Comparison of ENCODE assay signal across 16 cellular contexts in the genomic region with DNA sequence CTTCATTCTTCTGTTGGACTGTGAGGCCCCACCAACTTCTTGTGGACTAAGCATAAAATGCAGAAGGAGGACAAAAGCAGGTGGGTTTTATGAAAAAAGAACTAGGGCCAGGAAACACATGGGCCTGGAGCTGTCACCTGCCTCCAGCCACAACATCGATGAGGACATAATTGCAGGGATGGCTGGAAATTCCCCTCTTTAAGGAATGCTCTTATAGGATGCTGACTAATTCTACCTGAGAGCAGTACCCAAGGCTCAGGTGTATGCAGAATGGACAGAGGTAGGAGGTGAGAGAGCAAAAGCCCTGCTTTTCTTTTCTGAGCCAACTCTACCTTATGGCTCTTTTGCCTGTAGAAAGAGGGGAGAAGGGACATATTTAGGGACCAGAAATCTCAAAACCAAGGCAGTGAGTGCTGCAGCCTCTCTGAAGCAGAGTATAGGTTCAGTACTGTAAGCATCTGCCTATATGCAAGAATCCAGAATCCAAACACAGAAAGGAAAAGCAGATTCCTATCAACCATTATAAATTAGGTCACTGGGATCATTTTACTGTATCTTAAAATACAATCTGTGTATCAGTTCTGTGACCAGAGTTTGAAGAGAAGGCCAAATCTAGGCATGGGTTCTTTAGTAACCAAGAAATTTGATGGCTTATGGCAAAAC.
A peak's percentile ranks its signal among the peaks of the same experiment; 100 is the strongest.
DNase-seq lines count a peak whose midpoint lies in the region; ATAC-seq, FAIRE-seq and TF ChIP-seq lines count a peak whose summit lies in the region.
"Had no signal": no experiment of that assay in that cellular context is flagged by ENCODE, and none has a peak within 500 bp of the region (broad histone marks: within the 10 kb centered on the region; RNA-seq: fewer than 3 reads in every experiment).

No MANE protein-coding gene starts in this region.

- no peaks in the 10 kb centered on the region for H3F3A ChIP-seq in Loucy (ENCODE audit: low read depth)

- no peaks in the 10 kb centered on the region for H3K9me3 Mint-ChIP-seq in nephron
- H3K9me3 Mint-ChIP-seq in H9 = no peaks in the 10 kb centered on the region

- FAIRE-seq in bronchial epithelial cell (lab: Jason Lieb, UNC) = no peak
- FAIRE-seq: GM12878 had no signal

- DNase-seq in NCI-H1417 (lab: John Stamatoyannopoulos, UW) = peak in 2 of 3 experiments; percentile 1 to 54
- DNase-seq in NCI-H1417 treated with DMSO at 0.1 percent for 48 hours (lab: John Stamatoyannopoulos, UW) = no peak
- DNase-seq in bronchial epithelial cell (ENCODE audit: low read depth) = peak; percentile 2
- no peak for DNase-seq in H9
- DNase-seq in brain microvascular endothelial cell = no peak
- DNase-seq: NCI-H1694 treated with DMSO at 0.1 percent for 48 hours; NK-92 treated with Interleukin-12 subunit alpha and Interleukin-12 subunit beta, amount 100 ng/mL, for 24 hours; PC-3; T-helper 17 cell had no signal

- H3K9me3 ChIP-seq in Loucy (ENCODE audit: insufficient read depth, low read depth, low read length) (no peaks in the 10 kb centered on the region), H9 (ENCODE audit: control insufficient read depth, low read depth, low read length) (no peaks in the 10 kb centered on the region)
- H3K9me3 ChIP-seq: BLaER1 treated with 17β-estradiol and CSF1 and Interleukin-3, amounts not matched to agents 10 nM and 100 nM had no signal

- no peak overlapping the region for H3K23ac ChIP-seq in H9 (ENCODE audit: insufficient read length, low read depth, low read length)

- no peak overlapping the region for H4K8ac ChIP-seq in H9 (replicated peaks; ENCODE audit: insufficient read length, low read depth, low read length)

- H3K79me1 ChIP-seq in H9 (ENCODE audit: insufficient read depth, low read depth, low read length, poor library complexity, severe bottlenecking) = no peaks in the 10 kb centered on the region

- H2BK12ac ChIP-seq in H9 (ENCODE audit: insufficient read length, low read depth, low read length) = no peak overlapping the region

- no peak overlapping the region for H3K4me2 ChIP-seq in Loucy (ENCODE audit: low read depth, low read length, poor library complexity, severe bottlenecking)
- no peak overlapping the region for H3K4me2 ChIP-seq in H9 (ENCODE audit: insufficient read depth, insufficient read length, low read length)

- H3K4me1 ChIP-seq in Loucy (ENCODE audit: insufficient read depth, low read length, poor library complexity, severe bottlenecking) = peaks cover 40% of the 10 kb centered on the region
- H3K4me1 ChIP-seq in H9 (ENCODE audit: insufficient read depth, low read length) = peaks cover 12% of the 10 kb centered on the region

- H3K36me3 ChIP-seq in Loucy (ENCODE audit: insufficient read depth, low read length) (no peaks in the 10 kb centered on the region), bronchial epithelial cell (ENCODE audit: control insufficient read depth, insufficient read depth, low read length) (no peaks in the 10 kb centered on the region), brain microvascular endothelial cell (replicated peaks) (no peaks in the 10 kb centered on the region)
- H3K36me3 ChIP-seq: BLaER1 treated with 17β-estradiol and CSF1 and Interleukin-3, amounts not matched to agents 10 nM and 100 nM had no signal

- H3K4ac ChIP-seq in H9 (ENCODE audit: low read depth, low read length) = no peak overlapping the region

- no peak overlapping the region for H3K4me3 ChIP-seq in Loucy (ENCODE audit: low read length, poor library complexity, severe bottlenecking)
- no peak overlapping the region for H3K4me3 ChIP-seq in bronchial epithelial cell (ENCODE audit: low read depth, low read length)
- H3K4me3 ChIP-seq in brain microvascular endothelial cell (ENCODE audit: low read depth, low read length) = no peak overlapping the region
- H3K4me3 ChIP-seq: BLaER1 treated with 17β-estradiol and CSF1 and Interleukin-3, amounts not matched to agents 10 nM and 100 nM; GM12878 had no signal

- H4K5ac ChIP-seq in H9 (ENCODE audit: insufficient read length, low read depth, low read length) = no peak overlapping the region

- H3K27me3 ChIP-seq in Loucy (ENCODE audit: insufficient read depth, low read length, poor library complexity, severe bottlenecking) (no peaks in the 10 kb centered on the region), bronchial epithelial cell (ENCODE audit: control insufficient read depth, insufficient read depth, low read length) (no peaks in the 10 kb centered on the region), H9 (ENCODE audit: insufficient read depth, low read length) (no peaks in the 10 kb centered on the region), brain microvascular endothelial cell (replicated peaks) (no peaks in the 10 kb centered on the region)
- H3K27me3 ChIP-seq: BLaER1 treated with 17β-estradiol and CSF1 and Interleukin-3, amounts not matched to agents 10 nM and 100 nM had no signal

- H3K79me2 ChIP-seq in Loucy (ENCODE audit: insufficient read depth, low read length) = no peaks in the 10 kb centered on the region
- no peaks in the 10 kb centered on the region for H3K79me2 ChIP-seq in H9 (ENCODE audit: insufficient read depth, low read length)

- no peak overlapping the region for H3K27ac ChIP-seq in H9 (ENCODE audit: insufficient read length, low read depth, low read length)
- no peak overlapping the region for H3K27ac ChIP-seq in brain microvascular endothelial cell
- H3K27ac ChIP-seq: BLaER1 treated with 17β-estradiol and CSF1 and Interleukin-3, amounts not matched to agents 10 nM and 100 nM had no signal

- H3K9ac ChIP-seq in Loucy (ENCODE audit: low read depth, low read length, poor library complexity, severe bottlenecking) = no peak overlapping the region
- H3K9ac ChIP-seq in H9 (ENCODE audit: extremely low read depth, insufficient read length, low read length) = no peak overlapping the region
- H3K9ac ChIP-seq: BLaER1 treated with 17β-estradiol and CSF1 and Interleukin-3, amounts not matched to agents 10 nM and 100 nM had no signal

- peak overlapping the region; percentile 13; the same call in 1 of the 2 replicates for H2AFZ ChIP-seq in Loucy (ENCODE audit: low read length)
- no peak overlapping the region for H2AFZ ChIP-seq in H9 (ENCODE audit: low read length)

- H4K91ac ChIP-seq in H9 (ENCODE audit: insufficient read length, low read depth, low read length) = no peak overlapping the region

- H2BK20ac ChIP-seq in H9 (ENCODE audit: low read depth, low read length, poor library complexity, severe bottlenecking) = no peak overlapping the region

- TF ChIP-seq CTCF in Loucy (conservative IDR thresholded peaks at IDR 0.05; ENCODE audit: low read length) (no peak), bronchial epithelial cell (IDR thresholded peaks at IDR 0.05; ENCODE audit: insufficient read depth, low read length, severe bottlenecking) (no peak), nephron (IDR thresholded peaks at IDR 0.05; ENCODE audit: unreplicated experiment in 3 of 3) (no peak), H9 (conservative IDR thresholded peaks at IDR 0.05) (no peak), brain microvascular endothelial cell (IDR thresholded peaks at IDR 0.05; ENCODE audit: low read depth, low read length, missing control alignments) (no peak)

- H2BK120ac ChIP-seq in H9 (ENCODE audit: low read depth, low read length, poor library complexity, severe bottlenecking) = no peak overlapping the region

- no peaks in the 10 kb centered on the region for H3K9me2 ChIP-seq in Loucy (replicated peaks; ENCODE audit: low read depth, low read length)

- H3T11ph ChIP-seq in H9 (ENCODE audit: low read length) = no peak overlapping the region

- H3K36me3 Mint-ChIP-seq in nephron (ENCODE audit: low read depth) = no peaks in the 10 kb centered on the region
- H3K36me3 Mint-ChIP-seq in H9 (ENCODE audit: insufficient read depth in 1 of 3, low read depth in 3 of 3) = no peaks in the 10 kb centered on the region; a peak in 1 of 7 replicates
- H3K36me3 Mint-ChIP-seq: IgD-negative memory B cell had no signal

- H3K14ac ChIP-seq in H9 (ENCODE audit: insufficient read depth, low read length) = no peak overlapping the region

- in situ Hi-C loops in brain microvascular endothelial cell (cut with HindIII; ENCODE audit: low pct_ligation_motif_present, low sequenced_read_pairs) = no loop called here

- ATAC-seq in HG02642 (IDR thresholded peaks at IDR 0.05; ENCODE audit: poor library complexity, unreplicated experiment) = no peak
- ATAC-seq: GM12878, HCT116, PC-3, T-helper 17 cell had no signal

- H4K20me1 ChIP-seq in Loucy (ENCODE audit: insufficient read depth, low read length, poor library complexity, severe bottlenecking) (no peaks in the 10 kb centered on the region), H9 (ENCODE audit: control insufficient read depth, insufficient read depth, insufficient read length) (no peaks in the 10 kb centered on the region)
- H4K20me1 ChIP-seq: BLaER1 treated with 17β-estradiol and CSF1 and Interleukin-3, amounts not matched to agents 10 nM and 100 nM had no signal

- no peaks in the 10 kb centered on the region for H3K23me2 ChIP-seq in H9 (ENCODE audit: insufficient read length, low read depth, low read length, poor library complexity, severe bottlenecking)

- WGBS in H9 (ENCODE audit: extremely low coverage, insufficient read length, low lambda C conversion rate) = no CpG with 5 or more reads among the region's 1 CpG

- no peak overlapping the region for H3K56ac ChIP-seq in H9 (ENCODE audit: insufficient read length, low read depth, low read length)

- no peak overlapping the region for H2BK5ac ChIP-seq in H9 (ENCODE audit: insufficient read length, low read length)

- H2AK5ac ChIP-seq in H9 (ENCODE audit: insufficient read length, low read length) = no peak overlapping the region

- peaks cover 11% of the 10 kb centered on the region for H3K27me3 Mint-ChIP-seq in nephron (ENCODE audit: low read depth)
- no peaks in the 10 kb centered on the region for H3K27me3 Mint-ChIP-seq in H9 (ENCODE audit: low read depth)

- H3K4me1 Mint-ChIP-seq in nephron (peaks cover 45% of the 10 kb centered on the region), H9 (peaks cover 52 to 55% of the 10 kb centered on the region in 2 experiments)
- H3K4me1 Mint-ChIP-seq: IgD-negative memory B cell, T-helper 17 cell had no signal

- H3K18ac ChIP-seq in H9 (ENCODE audit: insufficient read length, low read depth, low read length) = no peak overlapping the region

- H2BK15ac ChIP-seq in H9 (ENCODE audit: low read depth, low read length) = no peak overlapping the region

- H3K27ac Mint-ChIP-seq in nephron (peak overlapping the region; percentile 38 to 48 (median 38)), H9 (peak overlapping the region in 1 of 3 experiments; percentile 42; a peak in 1 of 7 replicates)
- H3K27ac Mint-ChIP-seq: IgD-negative memory B cell, T-helper 17 cell had no signal

- H3K4me3 Mint-ChIP-seq in nephron (no peak overlapping the region), H9 (no peak overlapping the region)
- H3K4me3 Mint-ChIP-seq: T-helper 17 cell had no signal

Comparison
In these comparisons a context has a peak if more than half of its experiments do, and no peak if none do; other contexts are left out.
1. DNase-seq: peak in NCI-H1417 (2 of 3) and bronchial epithelial cell (single experiment); none in NCI-H1417 treated with DMSO at 0.1 percent for 48 hours (single experiment), H9 (single experiment) and brain microvascular endothelial cell (single experiment).